In the genomic region with DNA sequence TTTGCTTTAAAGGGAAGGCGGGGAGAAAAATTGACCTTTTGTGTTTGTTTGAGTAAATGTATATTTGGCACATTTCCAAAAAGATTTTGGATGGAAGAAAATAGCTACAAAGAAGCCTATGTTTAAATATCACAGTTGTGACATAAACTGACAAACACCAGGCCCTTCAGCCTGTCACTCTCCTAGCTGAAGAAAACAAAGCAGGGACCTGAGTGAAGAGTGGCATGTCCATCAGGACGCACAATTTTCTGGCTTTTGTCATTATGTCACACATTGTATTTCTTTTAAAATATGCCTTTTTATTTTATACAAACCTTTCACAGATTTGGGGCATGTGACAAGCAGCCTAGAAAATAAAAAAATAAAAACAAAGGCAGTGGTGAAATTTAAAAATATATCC, we compare ENCODE assay signal across 23 cellular contexts.
"Had no signal": no experiment of that assay in that cellular context is flagged by ENCODE, and none has a peak within 500 bp of the region (broad histone marks: within the 10 kb centered on the region; RNA-seq: fewer than 3 reads in every experiment).

No MANE protein-coding gene starts in this region.

- H3K36me3 Mint-ChIP-seq: activated naive CD8-positive, alpha-beta T cell treated with anti-CD3 and anti-CD28 coated beads, Interleukin-2, amount 10 ng/mL, durations not matched to agents 7 days and 5 days; WTC11 had no signal

- H3K27me3 ChIP-seq: adrenal gland, breast epithelium, colonic mucosa had no signal

- H3K27ac Mint-ChIP-seq: activated CD8-positive, alpha-beta T cell treated with anti-CD3 and anti-CD28 coated beads, Interleukin-2, amount 10 ng/mL, durations not matched to agents 7 days and 5 days; activated naive CD8-positive, alpha-beta T cell treated with anti-CD3 and anti-CD28 coated beads, Interleukin-2, amount 10 ng/mL, durations not matched to agents 7 days and 5 days; T-helper 1 cell treated with Interleukin-12 subunit alpha and Interleukin-12 subunit beta and Interleukin-4 antibody, amounts not matched to agents 30 μg/mL and 1 μg/mL, for 36 hours; WTC11 had no signal

- DNase-seq: activated CD4-positive, alpha-beta T cell treated with anti-CD3 and anti-CD28 coated beads for 48 hours; activated CD4-positive, alpha-beta T cell treated with anti-CD3 and anti-CD28 coated beads, Interleukin-2, amount 50 U/mL, for 4 hours; activated CD4-positive, CD25-positive, alpha-beta regulatory T cell treated with anti-CD3 and anti-CD28 coated beads, Interleukin-2, amount 50 U/mL, for 72 hours; activated CD8-positive, alpha-beta memory T cell treated with anti-CD3 and anti-CD28 coated beads, Interleukin-2, amount 50 U/mL, for 48 hours; activated CD8-positive, alpha-beta T cell treated with anti-CD3 and anti-CD28 coated beads, Interleukin-2, amount 10 ng/mL, durations not matched to agents 7 days and 5 days; activated naive CD4-positive, alpha-beta T cell treated with anti-CD3 and anti-CD28 coated beads, Interleukin-2, amount 50 U/mL, for 16 hours; activated naive CD8-positive, alpha-beta T cell treated with anti-CD3 and anti-CD28 coated beads, Interleukin-2, amount 10 ng/mL, durations not matched to agents 7 days and 5 days; activated T-cell treated with anti-CD3 and anti-CD28 coated beads, Interleukin-2, amount 50 U/mL, for 1 hour; adrenal gland; anterior cingulate cortex; caudate nucleus; colonic mucosa; Karpas-422; NCI-H1436; NCI-H1694 treated with DMSO at 0.1 percent for 48 hours; NCI-H2029 treated with DMSO at 0.1 percent for 48 hours; NCI-H226; NCI-H510A treated with DMSO at 0.1 percent for 48 hours; NCI-H69; SIG-M5 had no signal

- H3K27ac ChIP-seq: adrenal gland, breast epithelium, colonic mucosa had no signal

- H3K9me3 ChIP-seq: breast epithelium, colonic mucosa had no signal

- ATAC-seq: activated CD8-positive, alpha-beta T cell treated with anti-CD3 and anti-CD28 coated beads, Interleukin-2, amount 10 ng/mL, durations not matched to agents 7 days and 5 days; WTC11 had no signal

- H3K9me3 Mint-ChIP-seq: activated naive CD8-positive, alpha-beta T cell treated with anti-CD3 and anti-CD28 coated beads, Interleukin-2, amount 10 ng/mL, durations not matched to agents 7 days and 5 days; T-helper 1 cell treated with Interleukin-12 subunit alpha and Interleukin-12 subunit beta and Interleukin-4 antibody, amounts not matched to agents 30 μg/mL and 1 μg/mL, for 36 hours; WTC11 had no signal

- H3K4me3 Mint-ChIP-seq: activated CD8-positive, alpha-beta T cell treated with anti-CD3 and anti-CD28 coated beads, Interleukin-2, amount 10 ng/mL, durations not matched to agents 7 days and 5 days; activated naive CD8-positive, alpha-beta T cell treated with anti-CD3 and anti-CD28 coated beads, Interleukin-2, amount 10 ng/mL, durations not matched to agents 7 days and 5 days; T-helper 1 cell treated with Interleukin-12 subunit alpha and Interleukin-12 subunit beta and Interleukin-4 antibody, amounts not matched to agents 30 μg/mL and 1 μg/mL, for 36 hours; WTC11 had no signal

- H3K4me1 Mint-ChIP-seq: activated naive CD8-positive, alpha-beta T cell treated with anti-CD3 and anti-CD28 coated beads, Interleukin-2, amount 10 ng/mL, durations not matched to agents 7 days and 5 days had no signal

- H3K4me1 ChIP-seq: breast epithelium, colonic mucosa had no signal

- H3K36me3 ChIP-seq: adrenal gland, breast epithelium, colonic mucosa had no signal

- H3K4me3 ChIP-seq: adrenal gland, breast epithelium, colonic mucosa had no signal
